Comparison of ENCODE assay signal across 9 cellular contexts in the genomic region with DNA sequence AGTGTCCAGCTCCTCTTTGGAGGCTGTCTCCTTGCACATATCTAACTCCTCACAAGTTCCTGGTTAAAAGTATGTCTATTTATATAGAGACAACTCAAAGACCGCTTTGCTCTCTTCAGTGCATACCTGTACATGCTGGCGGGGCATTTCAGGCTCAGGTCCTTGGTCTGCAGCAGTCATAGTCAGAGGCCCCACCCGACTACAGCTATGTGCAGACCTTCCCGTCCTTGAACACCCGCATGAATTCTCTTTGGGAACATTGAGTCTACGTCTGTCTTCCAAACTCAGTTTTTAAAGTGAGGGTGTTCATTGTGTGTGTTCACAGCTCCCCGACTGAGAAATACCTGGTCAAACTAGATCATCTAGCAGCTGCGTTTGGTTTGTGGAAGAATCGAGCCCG. TPM values are rescaled to one million over a fixed set of nuclear protein-coding genes. Genes with fewer than 3 reads are reported as not detected.
DNase-seq lines count a peak whose midpoint lies in the region; ATAC-seq and TF ChIP-seq lines count a peak whose summit lies in the region.
"Had no signal": no experiment of that assay in that cellular context is flagged by ENCODE, and none has a peak within 500 bp of the region (broad histone marks: within the 10 kb centered on the region; RNA-seq: fewer than 3 reads in every experiment).

No MANE protein-coding gene starts in this region.

- H3K27ac Mint-ChIP-seq in H9: peak overlapping the region in 2 of 3 experiments; percentile 51 to 70; a peak in 5 of 7 replicates
- peak overlapping the region in 1 of 2 donors; percentile 16 for H3K27ac Mint-ChIP-seq in T-cell

- H3K4me3 ChIP-seq in fibroblast of the aortic adventitia (ENCODE audit: low read depth, low read length): peak overlapping the region; percentile 68
- peak overlapping the region; percentile 59 for H3K4me3 ChIP-seq in skeletal muscle cell (ENCODE audit: low read depth, low read length)

- peaks cover 13% of the 10 kb centered on the region; the same call in 1 of the 2 replicates for H3K27me3 ChIP-seq in H9 (ENCODE audit: insufficient read depth, low read length)

- H4K20me1 ChIP-seq in H9 (ENCODE audit: control insufficient read depth, insufficient read depth, insufficient read length): no peaks in the 10 kb centered on the region

- H3K79me2 ChIP-seq in H9 (ENCODE audit: insufficient read depth, low read length): peaks cover 19% of the 10 kb centered on the region

- H3K79me1 ChIP-seq in H9 (ENCODE audit: insufficient read depth, low read depth, low read length, poor library complexity, severe bottlenecking): no peaks in the 10 kb centered on the region

- H3K9me3 Mint-ChIP-seq in H9 (peaks cover 45 to 54% of the 10 kb centered on the region in 2 experiments), T-cell (no peaks in the 10 kb centered on the region)

- POLR2A ChIA-PET in T-cell (lab: Charles Lee): no interaction called here

- DNase-seq in H9 (no peak), T-cell (no peak), fibroblast of the aortic adventitia (ENCODE audit: low read depth) (no peak), skeletal muscle cell (ENCODE audit: low read depth) (no peak), islet precursor cell (no peak), SHP77 treated with DMSO at 0.1 percent for 48 hours (lab: John Stamatoyannopoulos, UW) (no peak), COLO668 (lab: John Stamatoyannopoulos, UW; ENCODE audit: unreplicated experiment) (no peak)
- DNase-seq: NCI-H446 treated with DMSO at 0.1 percent for 48 hours; stimulated activated CD8-positive, alpha-beta memory T cell treated with anti-CD3 and anti-CD28 coated beads, Interleukin-4, amount 100 ng/mL, for 48 hours had no signal

- H4K91ac ChIP-seq in H9 (ENCODE audit: insufficient read length, low read depth, low read length): no peak overlapping the region

- H2BK12ac ChIP-seq in H9 (ENCODE audit: insufficient read length, low read depth, low read length): no peak overlapping the region

- no peak overlapping the region for H3K27ac ChIP-seq in H9 (ENCODE audit: insufficient read length, low read depth, low read length)

- no peaks in the 10 kb centered on the region for H3K9me3 ChIP-seq in H9 (ENCODE audit: control insufficient read depth, low read depth, low read length)

- H3K36me3 Mint-ChIP-seq in H9 (ENCODE audit: insufficient read depth in 1 of 3, low read depth in 3 of 3) (peaks cover 0 to 12% (median 11%) of the 10 kb centered on the region in 3 experiments; a peak in 6 of 7 replicates), T-cell (no peaks in the 10 kb centered on the region)

- H2BK5ac ChIP-seq in H9 (ENCODE audit: insufficient read length, low read length): no peak overlapping the region

- H3K14ac ChIP-seq in H9 (ENCODE audit: insufficient read depth, low read length): no peak overlapping the region

- no peak overlapping the region for H3K56ac ChIP-seq in H9 (ENCODE audit: insufficient read length, low read depth, low read length)

- TF ChIP-seq CTCF in H9 (conservative IDR thresholded peaks at IDR 0.05): no peak
- TF ChIP-seq CTCF in fibroblast of the aortic adventitia (IDR thresholded peaks at IDR 0.05; ENCODE audit: insufficient read depth, low read length): no peak

- H3K4me1 Mint-ChIP-seq in H9 (peaks cover 29 to 42% of the 10 kb centered on the region in 2 experiments), T-cell (peaks cover 41 to 51% (median 44%) of the 10 kb centered on the region in 3 donors)

- no peak overlapping the region for H2BK15ac ChIP-seq in H9 (ENCODE audit: low read depth, low read length)

- H2AFZ ChIP-seq in H9 (ENCODE audit: low read length): no peak overlapping the region

- H3K23ac ChIP-seq in H9 (ENCODE audit: insufficient read length, low read depth, low read length): no peak overlapping the region

- H3K4ac ChIP-seq in H9 (ENCODE audit: low read depth, low read length): no peak overlapping the region

- peaks cover 35% of the 10 kb centered on the region for H3K23me2 ChIP-seq in H9 (ENCODE audit: insufficient read length, low read depth, low read length, poor library complexity, severe bottlenecking)

- H3K4me3 Mint-ChIP-seq in H9: peak overlapping the region; percentile 80 to 86
- H3K4me3 Mint-ChIP-seq in T-cell: peak overlapping the region; percentile 88 to 95 (median 88)

- H4K8ac ChIP-seq in H9 (replicated peaks; ENCODE audit: insufficient read length, low read depth, low read length): no peak overlapping the region

- peak overlapping the region; percentile 27 for H3K9ac ChIP-seq in H9 (ENCODE audit: extremely low read depth, insufficient read length, low read length)

- WGBS in H9 (ENCODE audit: extremely low coverage, insufficient read length, low lambda C conversion rate): no CpG with 5 or more reads among the region's 10 CpGs

- peak overlapping the region; percentile 4 for H3K18ac ChIP-seq in H9 (ENCODE audit: insufficient read length, low read depth, low read length)

- H3K27me3 Mint-ChIP-seq in H9 (ENCODE audit: low read depth) (peaks cover 11% of the 10 kb centered on the region), T-cell (peaks cover 0 to 21% of the 10 kb centered on the region in 2 donors)

- H3K4me2 ChIP-seq in H9 (ENCODE audit: insufficient read depth, insufficient read length, low read length): peak overlapping the region; percentile 74

- no peak overlapping the region for H2AK5ac ChIP-seq in H9 (ENCODE audit: insufficient read length, low read length)

- H3T11ph ChIP-seq in H9 (ENCODE audit: low read length): no peak overlapping the region

- CTCF ChIA-PET in T-cell (lab: Charles Lee): interaction anchor here in 1 of 2 donors (0.6 kb wide), 1 partner anchor 23 kb away, joined by 3 read pairs; no protein-coding TSS in a partner anchor

- ATAC-seq in T-cell (replicated peaks in 1 of 4): no peak

- H4K5ac ChIP-seq in H9 (ENCODE audit: insufficient read length, low read depth, low read length): no peak overlapping the region

- H3K4me1 ChIP-seq in H9 (ENCODE audit: insufficient read depth, low read length): peaks cover 13% of the 10 kb centered on the region; the same call in 1 of the 2 replicates

- no peak overlapping the region for H2BK20ac ChIP-seq in H9 (ENCODE audit: low read depth, low read length, poor library complexity, severe bottlenecking)

- H2BK120ac ChIP-seq in H9 (ENCODE audit: low read depth, low read length, poor library complexity, severe bottlenecking): no peak overlapping the region

RNA-seq across cellular contexts. Expression of gene BCOR, which starts 4.2 kb away (rescaled TPM):
- total RNA-seq in H9 (2021) (126 and 134 TPM in 2 replicates), T-cell (10 to 100 TPM; 24.4 to 49.2 (median 42.2) TPM), fibroblast of the aortic adventitia (ENCODE audit: low replicate concordance) (8.2 and 12.7 TPM in 2 replicates)
